Comparison of ENCODE assay signal across 8 cellular contexts in the genomic region with DNA sequence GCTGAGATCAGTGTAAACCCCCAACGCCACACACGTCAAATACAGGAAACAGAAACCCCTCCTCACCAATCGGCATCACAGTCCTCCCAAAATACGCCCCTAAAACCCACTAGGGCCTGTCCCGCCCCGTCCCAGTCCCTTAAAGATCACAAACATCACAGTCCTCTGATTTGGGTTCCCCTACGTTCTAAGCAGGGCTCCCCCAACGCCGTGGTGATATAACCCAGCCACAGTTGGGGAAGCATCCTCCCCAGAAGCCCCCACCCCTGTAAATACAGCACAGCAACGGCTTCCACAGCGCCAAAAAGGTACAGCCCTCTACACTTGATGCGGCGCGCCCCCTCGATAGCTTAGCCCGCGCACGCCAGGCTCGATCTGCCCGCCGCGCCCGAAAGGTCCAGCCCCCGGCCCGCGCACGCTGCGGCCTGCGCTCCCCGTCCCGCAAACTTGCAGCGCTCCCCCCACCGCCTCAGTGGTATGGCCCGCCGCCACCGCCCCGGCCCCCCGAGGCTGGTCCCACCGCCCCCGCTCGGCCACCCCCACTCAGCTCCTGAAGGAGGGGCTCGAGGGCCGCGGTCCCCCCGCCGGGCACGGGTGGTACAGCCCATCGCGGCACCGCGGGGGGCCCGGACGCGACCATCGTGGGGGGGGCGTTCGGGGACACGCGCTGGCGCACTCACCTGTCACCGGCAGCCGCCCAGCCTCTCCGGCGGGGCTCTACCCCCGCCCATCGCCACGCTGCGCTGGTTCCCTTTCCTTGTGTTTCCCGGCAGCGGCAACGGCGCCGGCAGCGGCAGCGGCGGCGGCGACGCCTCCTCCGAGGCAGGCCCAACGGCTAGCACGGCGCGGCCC. TPM values are rescaled to one million over a fixed set of nuclear protein-coding genes. Genes with fewer than 3 reads are reported as not detected.
DNase-seq lines count a peak whose midpoint lies in the region; ATAC-seq and TF ChIP-seq lines count a peak whose summit lies in the region.

Gene AKT2, minus strand, starts transcription at position 845 of the 852 bp plus-strand sequence. CDS start 20,078 bp downstream, outside the sequence.

- H3K4me3 Mint-ChIP-seq in chondrocyte (ENCODE audit: unreplicated experiment), result peak within 1 kb of the TSS; percentile 89

- TF ChIP-seq CTCF in GM12864 (IDR thresholded peaks at IDR 0.05; ENCODE audit: low read depth, low read length, missing control alignments) (no peak), chondrocyte (IDR thresholded peaks at IDR 0.05) (peak; percentile 29)

- H3K4me1 Mint-ChIP-seq in chondrocyte (ENCODE audit: low read depth), result peaks cover 37% of the 10 kb centered on the region

- H3K27ac Mint-ChIP-seq in chondrocyte (ENCODE audit: unreplicated experiment), result peak within 1 kb of the TSS; percentile 99

- DNase-seq in GM12864 (ENCODE audit: low read depth) (peak; percentile 36), HCEC 1CT (peak; percentile 43), NCI-H1092 treated with DMSO at 0.1 percent for 48 hours (lab: John Stamatoyannopoulos, UW) (peak; percentile 56), chondrocyte (ENCODE audit: low spot score) (peak; percentile 94), left lobe of liver (ENCODE audit: low spot score) (no peak), superior temporal gyrus (ENCODE audit: extremely low spot score) (no peak)
- peak; percentile 68 for DNase-seq in stimulated activated CD4-positive, alpha-beta T cell treated with anti-CD3 and anti-CD28 coated beads, Interleukin-2, amount 100 ng/mL, for 4 hours (ENCODE audit: low read depth)

- no peaks in the 10 kb centered on the region for H3K9me3 Mint-ChIP-seq in chondrocyte (ENCODE audit: low read depth)

- peak within 1 kb of the TSS; percentile 78 for H3K4me3 ChIP-seq in GM12864 (ENCODE audit: low read depth, low read length)

- no peaks in the 10 kb centered on the region for H3K27me3 Mint-ChIP-seq in chondrocyte (ENCODE audit: low read depth)

- peak; percentile 48 to 52 for ATAC-seq in activated CD4-positive, CD25-positive, alpha-beta regulatory T cell treated with anti-CD3 and anti-CD28 coated beads, Interleukin-2, amount 50 U/mL, for 24 hours
- ATAC-seq in left lobe of liver, result peak; percentile 17

- no peaks in the 10 kb centered on the region for H3K36me3 Mint-ChIP-seq in chondrocyte (ENCODE audit: low read depth)

RNA-seq across cellular contexts. Expression of gene AKT2, which starts in this region (rescaled TPM):
- 99.9 to 136 TPM (median 100 TPM) in 3 replicates for total RNA-seq in chondrocyte
- 140 TPM for total RNA-seq in left lobe of liver

Comparison
In these comparisons a context has a peak if more than half of its experiments do, and no peak if none do; other contexts are left out.
1. DNase-seq: peak in GM12864 (single experiment), HCEC 1CT (single experiment), NCI-H1092 treated with DMSO at 0.1 percent for 48 hours (single experiment), chondrocyte (single experiment) and stimulated activated CD4-positive, alpha-beta T cell treated with anti-CD3 and anti-CD28 coated beads, Interleukin-2, amount 100 ng/mL, for 4 hours (single experiment); none in left lobe of liver (single experiment) and superior temporal gyrus (single experiment).